ENCODE assay signal across 11 cellular contexts in genomic region chr7:100627238-100627549, GRCh38. TPM values are rescaled to one million over a fixed set of nuclear protein-coding genes. Genes with fewer than 3 reads are reported as not detected.
DNase-seq lines count a peak whose midpoint lies in the region; ATAC-seq, FAIRE-seq and TF ChIP-seq lines count a peak whose summit lies in the region.
"Had no signal": no experiment of that assay in that cellular context is flagged by ENCODE, and none has a peak within 500 bp of the region (broad histone marks: within the 10 kb centered on the region; RNA-seq: fewer than 3 reads in every experiment).

No MANE protein-coding gene starts in this region.

- H3K4me2 ChIP-seq in keratinocyte (ENCODE audit: control insufficient read depth, extremely low read depth, insufficient read depth, low read depth, low read length), result peak overlapping the region; percentile 66

- dilution Hi-C loops in keratinocyte (cut with MboI; ENCODE audit: extremely low pct_ligation_motif_present, low sequenced_read_pairs), result no loop called here

- TF ChIP-seq CTCF in 22Rv1 (IDR thresholded peaks at IDR 0.05), result no peak
- no peak for TF ChIP-seq CTCF in GM06990 (IDR thresholded peaks at IDR 0.05; ENCODE audit: insufficient read depth, low read length, poor library complexity, severe bottlenecking)
- TF ChIP-seq CTCF in VCaP (conservative IDR thresholded peaks at IDR 0.05), result no peak
- no peak for TF ChIP-seq CTCF in keratinocyte (optimal IDR thresholded peaks at IDR 0.05 in 1 of 3, IDR thresholded peaks at IDR 0.05 in 1 of 3, conservative IDR thresholded peaks at IDR 0.05 in 1 of 3; ENCODE audit: extremely low read depth in 1 of 3, insufficient read depth in 2 of 3, low read length in 3 of 3)

- DNase-seq in GM06990 (ENCODE audit: extremely low read depth, insufficient read length) (no peak), keratinocyte (ENCODE audit: low read depth, low spot score) (no peak), NCI-H526 (lab: John Stamatoyannopoulos, UW) (no peak), COR-L47 (lab: John Stamatoyannopoulos, UW) (no peak), NCI-H226 (no peak)

- H2AFZ ChIP-seq in keratinocyte (ENCODE audit: control insufficient read depth, low read length), result no peak overlapping the region

- FAIRE-seq in keratinocyte (lab: Jason Lieb, UNC), result no peak

- H3K9me1 ChIP-seq in keratinocyte (ENCODE audit: control insufficient read depth, extremely low read depth, insufficient read depth, low read length), result no peaks in the 10 kb centered on the region

- H3K9ac ChIP-seq in keratinocyte (ENCODE audit: control insufficient read depth, extremely low read depth, insufficient read depth, low read length), result no peak overlapping the region

- peaks cover 7% of the 10 kb centered on the region for H3K4me1 ChIP-seq in keratinocyte (ENCODE audit: control insufficient read depth, extremely low read depth, insufficient read depth, low read length)

- peak overlapping the region; percentile 56 for H3K4me3 ChIP-seq in GM06990 (replicated peaks; ENCODE audit: low read depth, low read length)
- H3K4me3 ChIP-seq in keratinocyte (ENCODE audit: control insufficient read depth in 2 of 3, extremely low read depth in 1 of 3, insufficient read depth in 2 of 3, low read depth in 1 of 3, low read length in 3 of 3), result peak overlapping the region in 1 of 3 experiments; percentile 33

- no peak for ATAC-seq in GM21367 (IDR thresholded peaks at IDR 0.05; ENCODE audit: unreplicated experiment)

- no peaks in the 10 kb centered on the region for H3K9me3 ChIP-seq in keratinocyte (ENCODE audit: control insufficient read depth, low read depth, low read length)
- H3K9me3 ChIP-seq: left ventricle myocardium inferior, psoas muscle had no signal

- no peaks in the 10 kb centered on the region for H3K36me3 ChIP-seq in GM06990 (ENCODE audit: control insufficient read depth, insufficient read depth, low read length)
- H3K36me3 ChIP-seq in keratinocyte (ENCODE audit: control insufficient read depth in 2 of 2, extremely low read depth in 1 of 2, insufficient read depth in 2 of 2, low read length in 2 of 2), result no peaks in the 10 kb centered on the region
- H3K36me3 ChIP-seq: left ventricle myocardium inferior had no signal

- H3K27me3 ChIP-seq in GM06990 (replicated peaks; ENCODE audit: control insufficient read depth, insufficient read depth, low read length) (no peaks in the 10 kb centered on the region), keratinocyte (ENCODE audit: control insufficient read depth, extremely low read depth, insufficient read depth, low read length) (no peaks in the 10 kb centered on the region)

- no peaks in the 10 kb centered on the region for H3K79me2 ChIP-seq in keratinocyte (ENCODE audit: control insufficient read depth, insufficient read depth, low read length)

- H3K27ac ChIP-seq in 22Rv1, result peak overlapping the region; percentile 77
- H3K27ac ChIP-seq in VCaP, result peak overlapping the region; percentile 70; the same call in 1 of the 2 replicates
- H3K27ac ChIP-seq in keratinocyte (ENCODE audit: control insufficient read depth, insufficient read depth, low read length), result no peak overlapping the region
- H3K27ac ChIP-seq: left ventricle myocardium inferior, psoas muscle had no signal

- H4K20me1 ChIP-seq in keratinocyte (ENCODE audit: control insufficient read depth, extremely low read depth, insufficient read depth, low read length), result no peaks in the 10 kb centered on the region

RNA-seq across cellular contexts. Expression of gene TFR2, which starts 14.2 kb away (rescaled TPM):
- 0.07 to 0.21 TPM (median 0.12 TPM) in 3 replicates for polyA plus RNA-seq in keratinocyte
- not detected for polyA plus RNA-seq in keratinocyte (2011; ENCODE audit: low read depth)
- 0.04 TPM in 1 of 2 replicates, not detected in the other for polyA plus RNA-seq in keratinocyte (2011; cell fraction: cytosol; rRNA removed)
- polyA plus RNA-seq in keratinocyte (2011; cell fraction: nucleus; rRNA removed), result 0.18 and 0.28 TPM in 2 replicates
- 0.08 and 0.28 TPM in 2 replicates for polyA plus RNA-seq in keratinocyte (2012; ENCODE audit: low replicate concordance)
- not detected in 3 replicates for polyA minus RNA-seq in keratinocyte
- not detected for polyA minus RNA-seq in keratinocyte (2011; cell fraction: cytosol; rRNA and poly(A)+ RNA removed)
- 0.31 and 0.63 TPM in 2 replicates for polyA minus RNA-seq in keratinocyte (2011; cell fraction: nucleus; rRNA and poly(A)+ RNA removed)

RNA-seq across cellular contexts. Expression of gene MOSPD3, which starts 14.9 kb away (rescaled TPM):
- polyA plus RNA-seq in keratinocyte, result 4.1 to 17.0 TPM (median 5.5 TPM) in 3 replicates
- 1.7 TPM for polyA plus RNA-seq in keratinocyte (2011; ENCODE audit: low read depth)
- polyA plus RNA-seq in keratinocyte (2011; cell fraction: cytosol; rRNA removed), result 4.6 and 8.9 TPM in 2 replicates
- 6.3 and 7.3 TPM in 2 replicates for polyA plus RNA-seq in keratinocyte (2011; cell fraction: nucleus; rRNA removed)
- 17.0 TPM in 2 replicates for polyA plus RNA-seq in keratinocyte (2012; ENCODE audit: low replicate concordance)
- 0.90 to 24.8 TPM (median 3.7 TPM) in 3 replicates for polyA minus RNA-seq in keratinocyte
- 7.3 TPM for polyA minus RNA-seq in keratinocyte (2011; cell fraction: cytosol; rRNA and poly(A)+ RNA removed)
- 1.6 and 2.4 TPM in 2 replicates for polyA minus RNA-seq in keratinocyte (2011; cell fraction: nucleus; rRNA and poly(A)+ RNA removed)

RNA-seq across cellular contexts. Expression of gene PCOLCE, which starts 25.0 kb away (rescaled TPM):
- polyA plus RNA-seq in keratinocyte, result 0.63 to 1.3 TPM (median 0.80 TPM) in 3 replicates
- not detected for polyA plus RNA-seq in keratinocyte (2011; ENCODE audit: low read depth)
- 0.26 and 0.66 TPM in 2 replicates for polyA plus RNA-seq in keratinocyte (2011; cell fraction: cytosol; rRNA removed)
- polyA plus RNA-seq in keratinocyte (2011; cell fraction: nucleus; rRNA removed), result 2.1 and 5.2 TPM in 2 replicates
- polyA plus RNA-seq in keratinocyte (2012; ENCODE audit: low replicate concordance), result 2.6 and 3.4 TPM in 2 replicates
- polyA minus RNA-seq in keratinocyte, result 0.76 to 3.8 TPM in 2 of 3 replicates, not detected in the other
- not detected for polyA minus RNA-seq in keratinocyte (2011; cell fraction: cytosol; rRNA and poly(A)+ RNA removed)
- polyA minus RNA-seq in keratinocyte (2011; cell fraction: nucleus; rRNA and poly(A)+ RNA removed), result 1.2 TPM in 1 of 2 replicates, not detected in the other

RNA-seq across cellular contexts. Expression of gene ACTL6B, which starts 29.1 kb away (rescaled TPM):
- not detected in 3 replicates for polyA plus RNA-seq in keratinocyte
- not detected for polyA plus RNA-seq in keratinocyte (2011; ENCODE audit: low read depth)
- not detected in 2 replicates for polyA plus RNA-seq in keratinocyte (2011; cell fraction: cytosol; rRNA removed)
- not detected in 2 replicates for polyA plus RNA-seq in keratinocyte (2011; cell fraction: nucleus; rRNA removed)
- polyA plus RNA-seq in keratinocyte (2012; ENCODE audit: low replicate concordance), result not detected in 2 replicates
- polyA minus RNA-seq in keratinocyte, result not detected in 3 replicates
- not detected for polyA minus RNA-seq in keratinocyte (2011; cell fraction: cytosol; rRNA and poly(A)+ RNA removed)
- not detected in 2 replicates for polyA minus RNA-seq in keratinocyte (2011; cell fraction: nucleus; rRNA and poly(A)+ RNA removed)
- polyA plus RNA-seq: IgD-negative memory B cell had no signal

RNA-seq across cellular contexts. Expression of gene FBXO24, which starts 41.1 kb away (rescaled TPM):
- 0.19 to 0.34 TPM (median 0.22 TPM) in 3 replicates for polyA plus RNA-seq in keratinocyte
- polyA plus RNA-seq in keratinocyte (2011; ENCODE audit: low read depth), result 0.26 TPM
- 0.13 and 0.22 TPM in 2 replicates for polyA plus RNA-seq in keratinocyte (2011; cell fraction: cytosol; rRNA removed)
- polyA plus RNA-seq in keratinocyte (2011; cell fraction: nucleus; rRNA removed), result 0.19 and 0.61 TPM in 2 replicates
- polyA plus RNA-seq in keratinocyte (2012; ENCODE audit: low replicate concordance), result 0.14 and 0.17 TPM in 2 replicates
- polyA minus RNA-seq in keratinocyte, result 0.63 to 1.7 TPM in 2 of 3 replicates, not detected in the other
- not detected for polyA minus RNA-seq in keratinocyte (2011; cell fraction: cytosol; rRNA and poly(A)+ RNA removed)
- polyA minus RNA-seq in keratinocyte (2011; cell fraction: nucleus; rRNA and poly(A)+ RNA removed), result not detected in 2 replicates
